ENCODE assay signal across 22 cellular contexts in the genomic region with DNA sequence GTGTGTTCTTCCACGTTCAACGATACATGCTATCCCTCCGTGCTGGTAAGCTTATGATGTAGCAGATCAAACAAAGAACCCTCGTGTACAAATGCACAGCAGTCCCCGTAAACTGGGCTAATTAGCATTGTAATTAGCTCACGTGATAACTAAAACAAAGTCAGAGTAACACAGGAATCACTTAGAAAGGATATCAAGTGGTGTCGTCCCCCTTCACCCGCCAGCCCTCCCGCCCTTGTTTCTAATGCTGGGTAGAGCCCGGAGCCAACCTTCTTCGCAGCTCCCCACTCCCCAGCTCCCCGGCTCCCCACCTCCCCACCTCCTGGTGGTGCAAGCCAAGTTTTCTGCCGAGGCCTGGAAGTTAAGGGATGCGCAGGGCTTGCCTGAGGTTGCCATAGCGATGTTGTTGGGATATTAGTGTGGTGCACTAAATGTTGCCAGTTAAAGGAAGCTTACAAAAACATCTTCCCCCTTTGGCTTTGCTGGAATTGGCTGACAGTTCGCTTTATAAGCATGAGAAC.
DNase-seq lines count a peak whose midpoint lies in the region; ATAC-seq and TF ChIP-seq lines count a peak whose summit lies in the region.
"Had no signal": no experiment of that assay in that cellular context is flagged by ENCODE, and none has a peak within 500 bp of the region (broad histone marks: within the 10 kb centered on the region; RNA-seq: fewer than 3 reads in every experiment).

No MANE protein-coding gene starts in this region.

- H3K27ac Mint-ChIP-seq in endodermal cell: no peak overlapping the region
- no peak overlapping the region for H3K27ac Mint-ChIP-seq in CD4-positive, alpha-beta memory T cell
- H3K27ac Mint-ChIP-seq: activated CD4-positive, alpha-beta T cell treated with anti-CD3 and anti-CD28 coated beads, Interleukin-2, amount 10 ng/mL, durations not matched to agents 24 days and 14 days; stimulated activated naive B cell treated with anti-CD40 and anti-IgM and Interleukin-4, amounts not matched to agents 10 μg/mL and 1 μg/mL and 100 μg/mL, for 72 hours had no signal

- no peak for ATAC-seq in SK-N-SH treated with all-trans-retinoic acid at 6 μM for 48 hours
- ATAC-seq in HG02759 (IDR thresholded peaks at IDR 0.05; ENCODE audit: unreplicated experiment): no peak
- ATAC-seq: A549; left cardiac atrium; stimulated activated naive B cell treated with anti-CD40 and anti-IgM and Interleukin-4, amounts not matched to agents 10 μg/mL and 1 μg/mL and 100 μg/mL, for 72 hours; upper lobe of right lung had no signal

- H3K27ac ChIP-seq in SK-N-SH (ENCODE audit: low read depth in 2 of 2, low read length in 1 of 2): no peak overlapping the region
- no peak overlapping the region for H3K27ac ChIP-seq in endodermal cell (ENCODE audit: low read depth, low read length)
- H3K27ac ChIP-seq in layer of hippocampus (ENCODE audit: low read depth, low read length): peak overlapping the region; percentile 33
- peak overlapping the region; percentile 41 for H3K27ac ChIP-seq in temporal lobe (ENCODE audit: low read depth, low read length)
- H3K27ac ChIP-seq in CD4-positive, alpha-beta memory T cell (ENCODE audit: low read depth, low read length): no peak overlapping the region
- H3K27ac ChIP-seq: A549; BLaER1 treated with 17β-estradiol and CSF1 and Interleukin-3, amounts not matched to agents 10 nM and 100 nM; esophagus squamous epithelium; neutrophil; right atrium auricular region; upper lobe of right lung had no signal

- H3K4me3 ChIP-seq in SK-N-SH (ENCODE audit: low read depth in 2 of 2, low read length in 1 of 2) (no peak overlapping the region), endodermal cell (ENCODE audit: low read length) (no peak overlapping the region)
- H3K4me3 ChIP-seq in CD4-positive, alpha-beta memory T cell (ENCODE audit: low read length in 2 of 2): no peak overlapping the region
- H3K4me3 ChIP-seq: A549; BLaER1 treated with 17β-estradiol and CSF1 and Interleukin-3, amounts not matched to agents 10 nM and 100 nM; esophagus squamous epithelium; right atrium auricular region; upper lobe of right lung had no signal

- H3K36me3 ChIP-seq in SK-N-SH (replicated peaks in 1 of 2; ENCODE audit: control insufficient read depth in 1 of 2, insufficient read depth in 2 of 2, low read length in 1 of 2) (no peaks in the 10 kb centered on the region), endodermal cell (ENCODE audit: control insufficient read depth, insufficient read depth, low read length) (no peaks in the 10 kb centered on the region)
- no peaks in the 10 kb centered on the region for H3K36me3 ChIP-seq in CD4-positive, alpha-beta memory T cell (ENCODE audit: insufficient read depth, low read length)
- H3K36me3 ChIP-seq: BLaER1 treated with 17β-estradiol and CSF1 and Interleukin-3, amounts not matched to agents 10 nM and 100 nM; esophagus squamous epithelium; neutrophil; right atrium auricular region; upper lobe of right lung had no signal

- intact Hi-C loops in CD4-positive, alpha-beta memory T cell (cut with micrococcal nuclease): no loop called here

- H3K9me2 ChIP-seq in SK-N-SH: no peaks in the 10 kb centered on the region

- no peak overlapping the region for H3K4me2 ChIP-seq in SK-N-SH
- H3K4me2 ChIP-seq: A549; BLaER1 treated with 17β-estradiol and CSF1 and Interleukin-3, amounts not matched to agents 10 nM and 100 nM had no signal

- no peaks in the 10 kb centered on the region for H3K9me3 Mint-ChIP-seq in endodermal cell
- peaks cover 0 to 2% (median 0%) of the 10 kb centered on the region in 8 donors for H3K9me3 Mint-ChIP-seq in CD4-positive, alpha-beta memory T cell
- H3K9me3 Mint-ChIP-seq: activated CD4-positive, alpha-beta T cell treated with anti-CD3 and anti-CD28 coated beads, Interleukin-2, amount 10 ng/mL, durations not matched to agents 24 days and 14 days; stimulated activated naive B cell treated with anti-CD40 and anti-IgM and Interleukin-4, amounts not matched to agents 10 μg/mL and 1 μg/mL and 100 μg/mL, for 72 hours had no signal

- peaks cover 4% of the 10 kb centered on the region for H3K4me1 Mint-ChIP-seq in endodermal cell
- peaks cover 0 to 2% (median 0%) of the 10 kb centered on the region in 4 donors for H3K4me1 Mint-ChIP-seq in CD4-positive, alpha-beta memory T cell
- H3K4me1 Mint-ChIP-seq: activated CD4-positive, alpha-beta T cell treated with anti-CD3 and anti-CD28 coated beads, Interleukin-2, amount 10 ng/mL, durations not matched to agents 24 days and 14 days; stimulated activated naive B cell treated with anti-CD40 and anti-IgM and Interleukin-4, amounts not matched to agents 10 μg/mL and 1 μg/mL and 100 μg/mL, for 72 hours had no signal

- no peak for TF ChIP-seq RAD21 in SK-N-SH (IDR thresholded peaks at IDR 0.05; ENCODE audit: low read length)

- CTCF ChIA-PET in SK-N-SH (lab: Yijun Ruan, JAX): interaction anchor here (3.0 kb wide), 1 partner anchor 10 kb away, joined by 32 read pairs; no protein-coding TSS in a partner anchor
- CTCF ChIA-PET in CD4-positive, alpha-beta memory T cell (lab: Charles Lee; ENCODE audit: partially characterized antibody): interaction anchor here (1.1 kb wide), 1 partner anchor 920 kb away, joined by 3 read pairs; no protein-coding TSS in a partner anchor

- DNase-seq in SK-N-SH (peak; percentile 16), endodermal cell (peak; percentile 64)
- no peak for DNase-seq in CD4-positive, alpha-beta memory T cell
- DNase-seq in activated CD4-positive, CD25-positive, alpha-beta regulatory T cell treated with anti-CD3 and anti-CD28 coated beads, Interleukin-2, amount 50 U/mL, for 72 hours: no peak
- DNase-seq: activated CD4-positive, alpha-beta T cell treated with anti-CD3 and anti-CD28 coated beads, Interleukin-2, amount 10 ng/mL, durations not matched to agents 24 days and 14 days; activated gamma-delta T cell treated with Interleukin-2 at 50 U/mL for 16 hours; dermis blood vessel endothelial cell; esophagus squamous epithelium; GDM1; left cardiac atrium; NCI-H345; stimulated activated CD4-positive, alpha-beta T cell treated with anti-CD3 and anti-CD28 coated beads, Interleukin-15, amount 100 ng/mL, for 24 hours; stimulated activated naive B cell treated with anti-CD40 and anti-IgM and Interleukin-4, amounts not matched to agents 10 μg/mL and 1 μg/mL and 100 μg/mL, for 72 hours; upper lobe of right lung had no signal

- H3K36me3 Mint-ChIP-seq in endodermal cell (ENCODE audit: low read depth): no peaks in the 10 kb centered on the region
- H3K36me3 Mint-ChIP-seq in CD4-positive, alpha-beta memory T cell: no peaks in the 10 kb centered on the region
- H3K36me3 Mint-ChIP-seq: stimulated activated naive B cell treated with anti-CD40 and anti-IgM and Interleukin-4, amounts not matched to agents 10 μg/mL and 1 μg/mL and 100 μg/mL, for 72 hours had no signal

- H3F3A ChIP-seq in SK-N-SH (replicated peaks; ENCODE audit: insufficient read depth): no peaks in the 10 kb centered on the region

- no peaks in the 10 kb centered on the region for H3K79me2 ChIP-seq in SK-N-SH (ENCODE audit: insufficient read depth)

- POLR2A ChIA-PET in SK-N-SH (lab: Yijun Ruan, JAX): no interaction called here
- POLR2A ChIA-PET in CD4-positive, alpha-beta memory T cell (lab: Charles Lee; ENCODE audit: partially characterized antibody): no interaction called here

- H4K20me1 ChIP-seq in SK-N-SH (ENCODE audit: insufficient read depth): no peaks in the 10 kb centered on the region
- H4K20me1 ChIP-seq: BLaER1 treated with 17β-estradiol and CSF1 and Interleukin-3, amounts not matched to agents 10 nM and 100 nM had no signal

- H3K27me3 ChIP-seq in SK-N-SH (ENCODE audit: insufficient read depth) (peaks cover 7% of the 10 kb centered on the region; the same call in 1 of the 2 replicates), endodermal cell (ENCODE audit: control insufficient read depth, insufficient read depth, low read length, poor library complexity, severe bottlenecking) (no peaks in the 10 kb centered on the region), layer of hippocampus (ENCODE audit: control insufficient read depth, insufficient read depth, low read length) (no peaks in the 10 kb centered on the region)
- no peaks in the 10 kb centered on the region for H3K27me3 ChIP-seq in CD4-positive, alpha-beta memory T cell (ENCODE audit: insufficient read depth, low read length)
- H3K27me3 ChIP-seq: BLaER1 treated with 17β-estradiol and CSF1 and Interleukin-3, amounts not matched to agents 10 nM and 100 nM had no signal

- TF ChIP-seq CTCF in SK-N-SH (IDR thresholded peaks at IDR 0.05) (no peak), endodermal cell (conservative IDR thresholded peaks at IDR 0.05) (no peak)

- H3K9ac ChIP-seq in SK-N-SH: no peak overlapping the region
- H3K9ac ChIP-seq in endodermal cell (ENCODE audit: extremely low read depth, low read length, poor library complexity, severe bottlenecking): no peak overlapping the region
- H3K9ac ChIP-seq: BLaER1 treated with 17β-estradiol and CSF1 and Interleukin-3, amounts not matched to agents 10 nM and 100 nM had no signal

- H2AFZ ChIP-seq in SK-N-SH (ENCODE audit: low read depth): no peak overlapping the region

- H3K4me1 ChIP-seq in SK-N-SH (ENCODE audit: control insufficient read depth in 1 of 2, insufficient read depth in 2 of 2, low read depth in 1 of 2, low read length in 1 of 2) (no peaks in the 10 kb centered on the region), endodermal cell (ENCODE audit: control insufficient read depth, insufficient read depth, low read length) (peaks cover 2% of the 10 kb centered on the region)
- H3K4me1 ChIP-seq in CD4-positive, alpha-beta memory T cell (ENCODE audit: insufficient read depth, low read length): no peaks in the 10 kb centered on the region
- H3K4me1 ChIP-seq: A549; BLaER1 treated with 17β-estradiol and CSF1 and Interleukin-3, amounts not matched to agents 10 nM and 100 nM; esophagus squamous epithelium; right atrium auricular region; upper lobe of right lung had no signal

- H3K9me3 ChIP-seq in SK-N-SH (no peaks in the 10 kb centered on the region), endodermal cell (ENCODE audit: control insufficient read depth, low read length) (no peaks in the 10 kb centered on the region)
- no peaks in the 10 kb centered on the region for H3K9me3 ChIP-seq in CD4-positive, alpha-beta memory T cell (ENCODE audit: control insufficient read depth in 1 of 2, low read length in 2 of 2)
- H3K9me3 ChIP-seq: A549; BLaER1 treated with 17β-estradiol and CSF1 and Interleukin-3, amounts not matched to agents 10 nM and 100 nM; esophagus squamous epithelium; neutrophil; right atrium auricular region; upper lobe of right lung had no signal

- no peak overlapping the region for H3K4me3 Mint-ChIP-seq in endodermal cell
- no peak overlapping the region for H3K4me3 Mint-ChIP-seq in CD4-positive, alpha-beta memory T cell
- H3K4me3 Mint-ChIP-seq: activated CD4-positive, alpha-beta T cell treated with anti-CD3 and anti-CD28 coated beads, Interleukin-2, amount 10 ng/mL, durations not matched to agents 24 days and 14 days; stimulated activated naive B cell treated with anti-CD40 and anti-IgM and Interleukin-4, amounts not matched to agents 10 μg/mL and 1 μg/mL and 100 μg/mL, for 72 hours had no signal

- no peaks in the 10 kb centered on the region for H3K27me3 Mint-ChIP-seq in endodermal cell (ENCODE audit: insufficient read depth)
- peaks cover 16 to 21% of the 10 kb centered on the region in 2 donors for H3K27me3 Mint-ChIP-seq in CD4-positive, alpha-beta memory T cell

- TF ChIP-seq EP300 in SK-N-SH (IDR thresholded peaks at IDR 0.05; ENCODE audit: borderline replicate concordance in 1 of 2, low read depth in 1 of 2, low read length in 1 of 2): no peak

- 18% methylated on average over 16 of the region's 16 CpGs for WGBS in SK-N-SH (ENCODE audit: low lambda C conversion rate)
- 72 to 79% methylated on average over 6 to 16 of the region's 16 CpGs for WGBS in endodermal cell (ENCODE audit: insufficient coverage in 1 of 2, insufficient read length in 1 of 2), 2 experiments

Comparison
In these comparisons a context has a peak if more than half of its experiments do, and no peak if none do; other contexts are left out.
1. DNase-seq: peak in SK-N-SH (single experiment) and endodermal cell (single experiment); none in CD4-positive, alpha-beta memory T cell (0 of 5) and activated CD4-positive, CD25-positive, alpha-beta regulatory T cell treated with anti-CD3 and anti-CD28 coated beads, Interleukin-2, amount 50 U/mL, for 72 hours (single experiment).
2. H3K27ac ChIP-seq: peak in layer of hippocampus (single experiment) and temporal lobe (single experiment); none in SK-N-SH (0 of 2), endodermal cell (single experiment) and CD4-positive, alpha-beta memory T cell (single experiment).